In genomic region chr5:169938439-169938838, GRCh38 we compare ENCODE assay signal across 32 cellular contexts. TPM values are rescaled to one million over a fixed set of nuclear protein-coding genes. Genes with fewer than 3 reads are reported as not detected.
"Had no signal": no experiment of that assay in that cellular context is flagged by ENCODE, and none has a peak within 500 bp of the region (broad histone marks: within the 10 kb centered on the region; RNA-seq: fewer than 3 reads in every experiment).

No MANE protein-coding gene starts in this region.

- H3K27ac ChIP-seq: ascending aorta, cardiac muscle cell, WERI-Rb-1 had no signal

- DNase-seq: activated CD4-positive, alpha-beta memory T cell treated with anti-CD3 and anti-CD28 coated beads, Interleukin-2, amount 10 ng/mL, durations not matched to agents 7 days and 5 days; activated CD4-positive, alpha-beta T cell treated with anti-CD3 and anti-CD28 coated beads for 1 hour; activated CD4-positive, alpha-beta T cell treated with anti-CD3 and anti-CD28 coated beads for 36 hours; activated CD4-positive, alpha-beta T cell treated with anti-CD3 and anti-CD28 coated beads for 48 hours; activated CD4-positive, alpha-beta T cell treated with anti-CD3 and anti-CD28 coated beads, Interleukin-2, amount 10 ng/mL, durations not matched to agents 7 days and 5 days; activated CD4-positive, alpha-beta T cell treated with anti-CD3 and anti-CD28 coated beads, Interleukin-2, amount 50 U/mL, for 48 hours; activated CD4-positive, CD25-positive, alpha-beta regulatory T cell; activated CD8-positive, alpha-beta memory T cell treated with anti-CD3 and anti-CD28 coated beads for 24 hours; activated CD8-positive, alpha-beta memory T cell treated with anti-CD3 and anti-CD28 coated beads, Interleukin-2, amount 10 ng/mL, durations not matched to agents 7 days and 5 days; activated CD8-positive, alpha-beta memory T cell treated with anti-CD3 and anti-CD28 coated beads, Interleukin-2, amount 50 U/mL, for 48 hours; activated CD8-positive, alpha-beta T cell treated with anti-CD3 and anti-CD28 coated beads, Interleukin-2, amount 10 ng/mL, durations not matched to agents 7 days and 5 days; activated effector memory CD4-positive, alpha-beta T cell treated with Interleukin-2 at 50 U/mL for 16 hours; activated gamma-delta T cell; activated naive CD4-positive, alpha-beta T cell treated with anti-CD3 and anti-CD28 coated beads, Interleukin-2, amount 10 ng/mL, durations not matched to agents 7 days and 5 days; activated naive CD4-positive, alpha-beta T cell treated with Interleukin-2 at 50 U/mL for 16 hours; activated naive CD8-positive, alpha-beta T cell treated with anti-CD3 and anti-CD28 coated beads, Interleukin-2, amount 10 ng/mL, durations not matched to agents 7 days and 5 days; activated naive CD8-positive, alpha-beta T cell treated with anti-CD3 and anti-CD28 coated beads, Interleukin-2, amount 50 U/mL, for 24 hours; activated T-cell treated with anti-CD3 and anti-CD28 coated beads, Interleukin-2, amount 50 U/mL, for 24 hours; activated T-cell treated with anti-CD3 and anti-CD28 coated beads, Interleukin-2, amount 50 U/mL, for 48 hours; amygdala; anterior cingulate cortex; caudate nucleus; T-cell; T-helper 2 cell; T-helper 9 cell; WERI-Rb-1 had no signal

- H3K4me1 ChIP-seq: ascending aorta had no signal

- H3K4me3 ChIP-seq: ascending aorta, cardiac muscle cell had no signal

- ATAC-seq: activated CD4-positive, alpha-beta T cell treated with anti-CD3 and anti-CD28 coated beads for 36 hours; activated CD4-positive, CD25-positive, alpha-beta regulatory T cell treated with anti-CD3 and anti-CD28 coated beads, Interleukin-2, amount 50 U/mL, for 24 hours; activated CD8-positive, alpha-beta memory T cell treated with anti-CD3 and anti-CD28 coated beads, Interleukin-2, amount 10 ng/mL, durations not matched to agents 7 days and 5 days; activated CD8-positive, alpha-beta T cell treated with anti-CD3 and anti-CD28 coated beads, Interleukin-2, amount 10 ng/mL, durations not matched to agents 7 days and 5 days; activated naive CD8-positive, alpha-beta T cell treated with anti-CD3 and anti-CD28 coated beads, Interleukin-2, amount 50 U/mL, for 24 hours; T-cell; WTC11 had no signal

- H3K36me3 ChIP-seq: ascending aorta, cardiac muscle cell, WERI-Rb-1 had no signal

- H3K27me3 ChIP-seq: ascending aorta, cardiac muscle cell had no signal

- H3K9me3 ChIP-seq: ascending aorta had no signal

RNA-seq across cellular contexts. Expression of gene INSYN2B, which starts 41.9 kb away (rescaled TPM):
- total RNA-seq: activated CD4-positive, alpha-beta memory T cell treated with anti-CD3 and anti-CD28 coated beads, Interleukin-2, amount 10 ng/mL, durations not matched to agents 7 days and 5 days; activated CD4-positive, alpha-beta T cell treated with anti-CD3 and anti-CD28 coated beads for 36 hours; activated CD4-positive, alpha-beta T cell treated with anti-CD3 and anti-CD28 coated beads, Interleukin-2, amount 10 ng/mL, durations not matched to agents 7 days and 5 days; activated CD8-positive, alpha-beta memory T cell treated with anti-CD3 and anti-CD28 coated beads, Interleukin-2, amount 10 ng/mL, durations not matched to agents 7 days and 5 days; activated CD8-positive, alpha-beta T cell treated with anti-CD3 and anti-CD28 coated beads, Interleukin-2, amount 10 ng/mL, durations not matched to agents 7 days and 5 days; activated naive CD8-positive, alpha-beta T cell treated with anti-CD3 and anti-CD28 coated beads, Interleukin-2, amount 10 ng/mL, durations not matched to agents 7 days and 5 days; activated T-helper 2 cell treated with anti-CD3 and anti-CD28 coated beads, Interferon-gamma antibody, Interleukin-2, Interleukin-4, amounts not matched to agents 10 μg/mL and 5 μg/mL and 100 μg/mL, durations not matched to agents 14 hours and 24 hours and 36 hours; ascending aorta; T-cell; T-helper 1 cell treated with Interleukin-12 subunit alpha and Interleukin-12 subunit beta and Interleukin-4 antibody, amounts not matched to agents 30 ng/mL and 1 ng/mL, for 36 hours; WTC11 had no signal
